In genomic region chr3:51993657-51994056, GRCh38 we compare ENCODE assay signal across 6 cellular contexts. TPM values are rescaled to one million over a fixed set of nuclear protein-coding genes. Genes with fewer than 3 reads are reported as not detected.
A peak's percentile ranks its signal among the peaks of the same experiment; 100 is the strongest.
DNase-seq lines count a peak whose midpoint lies in the region; ATAC-seq, FAIRE-seq and TF ChIP-seq lines count a peak whose summit lies in the region.
"Not testable (repeated sequence)": the region's sequence is repeated elsewhere in the genome, so short reads cannot be mapped to it uniquely, and the experiment has no call there.

No MANE protein-coding gene starts in this region.

- peak overlapping the region; percentile 100 for H3K4me3 Mint-ChIP-seq in activated CD8-positive, alpha-beta T cell treated with anti-CD3 and anti-CD28 coated beads, Interleukin-2, amount 10 ng/mL, durations not matched to agents 7 days and 5 days
- peak overlapping the region; percentile 100 for H3K4me3 Mint-ChIP-seq in astrocyte (ENCODE audit: unreplicated experiment)
- peak overlapping the region in 5 of 10 donors; percentile 38 to 99 (median 51) for H3K4me3 Mint-ChIP-seq in naive thymus-derived CD4-positive, alpha-beta T cell

- peak overlapping the region; percentile 99; the same call in 1 of the 2 replicates for H3K4me3 ChIP-seq in GM06990 (replicated peaks; ENCODE audit: low read depth, low read length)
- not testable (repeated sequence) for H3K4me3 ChIP-seq in Panc1 (ENCODE audit: low read depth in 2 of 2, low read length in 2 of 2); naive thymus-derived CD4-positive, alpha-beta T cell (ENCODE audit: low read length); subcutaneous abdominal adipose tissue (ENCODE audit: low read depth in 1 of 5, low read length in 5 of 5)
- H3K4me3 ChIP-seq in astrocyte (ENCODE audit: insufficient read depth, low read depth, low read length), result peak overlapping the region; percentile 93

- CTCF ChIA-PET in Panc1 (lab: Charles Lee), result not testable (repeated sequence)
- CTCF ChIA-PET in activated CD8-positive, alpha-beta T cell treated with anti-CD3 and anti-CD28 coated beads, Interleukin-2, amount 10 ng/mL, durations not matched to agents 7 days and 5 days (lab: Charles Lee), result interaction anchor here (1.0 to 5.2 kb wide), 3 partner anchors 9 to 20 kb away, joined by 6 to 36 read pairs (median 7); partner anchors contain the start of genes ABHD14B and ACY1
- CTCF ChIA-PET in naive thymus-derived CD4-positive, alpha-beta T cell (lab: Charles Lee), result interaction anchor here (1.2 kb wide), 1 partner anchor 52 kb away, joined by 4 read pairs; the partner anchor contains the start of gene RRP9

- peak overlapping the region; percentile 50 for H3K4me2 ChIP-seq in astrocyte (ENCODE audit: low read length)

- not testable (repeated sequence) for DNase-seq in GM06990 (ENCODE audit: extremely low read depth, insufficient read length); Panc1 (ENCODE audit: low read depth, low spot score); activated CD8-positive, alpha-beta T cell treated with anti-CD3 and anti-CD28 coated beads, Interleukin-2, amount 10 ng/mL, durations not matched to agents 7 days and 5 days; astrocyte (ENCODE audit: low read depth); naive thymus-derived CD4-positive, alpha-beta T cell

- peaks cover 25% of the 10 kb centered on the region for H4K20me1 ChIP-seq in astrocyte (ENCODE audit: insufficient read depth, low read length)

- H3K4me1 ChIP-seq in Panc1 (ENCODE audit: control insufficient read depth, insufficient read depth, low read length) (peaks cover 18% of the 10 kb centered on the region), astrocyte (ENCODE audit: insufficient read depth, low read length) (peaks cover 33% of the 10 kb centered on the region), subcutaneous abdominal adipose tissue (ENCODE audit: control insufficient read depth in 5 of 5, insufficient read depth in 5 of 5, low read length in 5 of 5) (peaks cover 7 to 44% (median 34%) of the 10 kb centered on the region in 5 donors)
- H3K4me1 ChIP-seq in naive thymus-derived CD4-positive, alpha-beta T cell (ENCODE audit: control insufficient read depth in 2 of 2, insufficient read depth in 2 of 2, low read length in 2 of 2), result peaks cover 13 to 15% of the 10 kb centered on the region in 2 donors

- intact Hi-C loops in Panc1 (cut with micrococcal nuclease; ENCODE audit: unreplicated experiment), result not testable (repeated sequence)
- intact Hi-C loops in naive thymus-derived CD4-positive, alpha-beta T cell (cut with micrococcal nuclease), result loop anchor here (2.0 to 10.0 kb wide), 3 partner anchors 19 to 1351 kb away; partner anchors contain the start of genes ABHD14A (in 1 of the 2), ABHD14B (in 1 of the 2), DCP1A (in 1 of the 2) and NT5DC2 (in 1 of the 2)

- peaks cover 40% of the 10 kb centered on the region for H3K79me2 ChIP-seq in astrocyte (ENCODE audit: insufficient read depth, low read length)

- H3K27me3 Mint-ChIP-seq in activated CD8-positive, alpha-beta T cell treated with anti-CD3 and anti-CD28 coated beads, Interleukin-2, amount 10 ng/mL, durations not matched to agents 7 days and 5 days (ENCODE audit: low read depth); astrocyte (ENCODE audit: low read depth, unreplicated experiment); naive thymus-derived CD4-positive, alpha-beta T cell: not testable (repeated sequence)

- H3K9ac ChIP-seq in astrocyte (ENCODE audit: low read length) (peak overlapping the region; percentile 96), subcutaneous abdominal adipose tissue (ENCODE audit: low read length in 5 of 5) (peak overlapping the region in 3 of 5 donors; percentile 94 to 100 (median 98))

- not testable (repeated sequence) for H3K27me3 ChIP-seq in GM06990 (replicated peaks; ENCODE audit: control insufficient read depth, insufficient read depth, low read length); Panc1 (ENCODE audit: control insufficient read depth, insufficient read depth, low read length); astrocyte (ENCODE audit: insufficient read depth, low read length); naive thymus-derived CD4-positive, alpha-beta T cell (ENCODE audit: control insufficient read depth in 2 of 2, insufficient read depth in 2 of 2, low read length in 2 of 2); subcutaneous abdominal adipose tissue (ENCODE audit: control insufficient read depth in 5 of 5, insufficient read depth in 4 of 5, low read length in 5 of 5)

- BruUV-seq in Panc1 (replicated peaks; lab: Mats Ljungman, UMichigan), result TSS peak; percentile 95

- TF ChIP-seq CTCF in GM06990 (IDR thresholded peaks at IDR 0.05; ENCODE audit: insufficient read depth, low read length, poor library complexity, severe bottlenecking); Panc1 (IDR thresholded peaks at IDR 0.05); astrocyte (IDR thresholded peaks at IDR 0.05; ENCODE audit: insufficient read depth, low read depth, low read length): not testable (repeated sequence)

- not testable (repeated sequence) for H3K9me3 ChIP-seq in Panc1 (ENCODE audit: control insufficient read depth, insufficient read depth, low read depth, low read length); astrocyte (ENCODE audit: insufficient read depth, low read depth, low read length); naive thymus-derived CD4-positive, alpha-beta T cell (ENCODE audit: control insufficient read depth in 2 of 3, low read length in 3 of 3); subcutaneous abdominal adipose tissue (ENCODE audit: control insufficient read depth in 5 of 5, low read length in 5 of 5)

- not testable (repeated sequence) for FAIRE-seq in astrocyte (lab: Jason Lieb, UNC)

- H3K27ac Mint-ChIP-seq in activated CD8-positive, alpha-beta T cell treated with anti-CD3 and anti-CD28 coated beads, Interleukin-2, amount 10 ng/mL, durations not matched to agents 7 days and 5 days, result peak overlapping the region; percentile 100
- H3K27ac Mint-ChIP-seq in astrocyte (ENCODE audit: unreplicated experiment), result not testable (repeated sequence)
- H3K27ac Mint-ChIP-seq in naive thymus-derived CD4-positive, alpha-beta T cell, result peak overlapping the region in 6 of 9 donors; percentile 29 to 100 (median 83)

- POLR2A ChIA-PET in Panc1 (lab: Charles Lee), result not testable (repeated sequence)
- POLR2A ChIA-PET in activated CD8-positive, alpha-beta T cell treated with anti-CD3 and anti-CD28 coated beads, Interleukin-2, amount 10 ng/mL, durations not matched to agents 7 days and 5 days (lab: Charles Lee), result interaction anchor here (5.6 kb wide), 1 partner anchor 10 kb away, joined by 65 read pairs; the partner anchor contains the start of gene ACY1
- POLR2A ChIA-PET in naive thymus-derived CD4-positive, alpha-beta T cell (lab: Charles Lee), result interaction anchor here (0.6 to 3.0 kb wide), 2 partner anchors 10 to 28 kb away, joined by 3 to 14 read pairs; partner anchors contain the start of gene ACY1

- H3K27ac ChIP-seq in Panc1 (ENCODE audit: low read length); astrocyte (ENCODE audit: low read depth, low read length); subcutaneous abdominal adipose tissue (ENCODE audit: low read depth, low read length): not testable (repeated sequence)
- H3K27ac ChIP-seq in naive thymus-derived CD4-positive, alpha-beta T cell (ENCODE audit: low read depth, low read length), result peak overlapping the region; percentile 95

- not testable (repeated sequence) for ATAC-seq in Panc1; activated CD8-positive, alpha-beta T cell treated with anti-CD3 and anti-CD28 coated beads, Interleukin-2, amount 10 ng/mL, durations not matched to agents 7 days and 5 days; naive thymus-derived CD4-positive, alpha-beta T cell

- peaks cover 47% of the 10 kb centered on the region for H3K4me1 Mint-ChIP-seq in activated CD8-positive, alpha-beta T cell treated with anti-CD3 and anti-CD28 coated beads, Interleukin-2, amount 10 ng/mL, durations not matched to agents 7 days and 5 days (ENCODE audit: low read depth)
- peaks cover 17% of the 10 kb centered on the region for H3K4me1 Mint-ChIP-seq in astrocyte (ENCODE audit: low read depth, unreplicated experiment)
- H3K4me1 Mint-ChIP-seq in naive thymus-derived CD4-positive, alpha-beta T cell, result peaks cover 21 to 44% (median 31%) of the 10 kb centered on the region in 7 donors

- in situ Hi-C loops in Panc1 (cut with HindIII; ENCODE audit: low pct_unique_long_range_greater_than_20kb, low sequenced_read_pairs), result not testable (repeated sequence)

- peaks cover 20% of the 10 kb centered on the region for H3K36me3 ChIP-seq in GM06990 (ENCODE audit: control insufficient read depth, insufficient read depth, low read length)
- peaks cover 13% of the 10 kb centered on the region for H3K36me3 ChIP-seq in Panc1 (ENCODE audit: control insufficient read depth, insufficient read depth, low read length)
- H3K36me3 ChIP-seq in astrocyte (ENCODE audit: insufficient read depth, low read length), result peaks cover 21% of the 10 kb centered on the region
- peaks cover 5 to 34% (median 11%) of the 10 kb centered on the region in 3 experiments for H3K36me3 ChIP-seq in naive thymus-derived CD4-positive, alpha-beta T cell (ENCODE audit: control insufficient read depth in 2 of 3, insufficient read depth in 3 of 3, low read length in 3 of 3)
- peaks cover 0 to 35% (median 23%) of the 10 kb centered on the region in 5 donors for H3K36me3 ChIP-seq in subcutaneous abdominal adipose tissue (ENCODE audit: control insufficient read depth in 5 of 5, insufficient read depth in 5 of 5, low read length in 5 of 5)

- not testable (repeated sequence) for H2AFZ ChIP-seq in astrocyte (ENCODE audit: low read depth, low read length)

- H3K9me3 Mint-ChIP-seq in activated CD8-positive, alpha-beta T cell treated with anti-CD3 and anti-CD28 coated beads, Interleukin-2, amount 10 ng/mL, durations not matched to agents 7 days and 5 days (ENCODE audit: insufficient read depth); astrocyte (ENCODE audit: unreplicated experiment); naive thymus-derived CD4-positive, alpha-beta T cell: not testable (repeated sequence)

- H3K36me3 Mint-ChIP-seq in activated CD8-positive, alpha-beta T cell treated with anti-CD3 and anti-CD28 coated beads, Interleukin-2, amount 10 ng/mL, durations not matched to agents 7 days and 5 days (ENCODE audit: low read depth), result peaks cover 44% of the 10 kb centered on the region
- peaks cover 20% of the 10 kb centered on the region for H3K36me3 Mint-ChIP-seq in astrocyte (ENCODE audit: low read depth, unreplicated experiment)
- H3K36me3 Mint-ChIP-seq in naive thymus-derived CD4-positive, alpha-beta T cell, result peaks cover 3 to 23% (median 9%) of the 10 kb centered on the region in 5 donors

RNA-seq across cellular contexts. Expression of gene RPL29, which starts 2.0 kb away (rescaled TPM):
- total RNA-seq in Panc1 (2021; ENCODE audit: unreplicated experiment), result 696 TPM
- 1,184 TPM for polyA plus RNA-seq in Panc1 (2012; ENCODE audit: insufficient read length)
- 1,000 to 10,000 TPM; 1,199 to 1,266 TPM for total RNA-seq in activated CD8-positive, alpha-beta T cell treated with anti-CD3 and anti-CD28 coated beads, Interleukin-2, amount 10 ng/mL, durations not matched to agents 7 days and 5 days
- total RNA-seq in astrocyte, result 768 and 872 TPM in 2 replicates
- total RNA-seq in naive thymus-derived CD4-positive, alpha-beta T cell, result 1,000 to 10,000 TPM; 1,152 to 1,744 (median 1,537) TPM
- 1,000 to 10,000 TPM; 1,720 to 2,133 TPM for polyA plus RNA-seq in naive thymus-derived CD4-positive, alpha-beta T cell

RNA-seq across cellular contexts. Expression of gene ACY1, which starts 10.3 kb away (rescaled TPM):
- total RNA-seq in Panc1 (2021; ENCODE audit: unreplicated experiment) (50.3 TPM), astrocyte (16.4 and 21.1 TPM in 2 replicates)
- polyA plus RNA-seq in Panc1 (2012; ENCODE audit: insufficient read length), result 110 TPM
- total RNA-seq in activated CD8-positive, alpha-beta T cell treated with anti-CD3 and anti-CD28 coated beads, Interleukin-2, amount 10 ng/mL, durations not matched to agents 7 days and 5 days, result 10 to 100 TPM; 17.4 to 21.2 TPM
- total RNA-seq in naive thymus-derived CD4-positive, alpha-beta T cell, result 10 to 100 TPM in 4 of 5 experiments, 1 to 10 TPM in 1; 7.8 to 28.3 (median 12.0) TPM
- polyA plus RNA-seq in naive thymus-derived CD4-positive, alpha-beta T cell, result 10 to 100 TPM; 12.4 to 13.3 TPM

RNA-seq across cellular contexts. Expression of gene ABHD14A, which starts 18.8 kb away (rescaled TPM):
- total RNA-seq in Panc1 (2021; ENCODE audit: unreplicated experiment) (11.3 TPM), astrocyte (10.9 and 11.8 TPM in 2 replicates)
- polyA plus RNA-seq in Panc1 (2012; ENCODE audit: insufficient read length), result 14.3 TPM
- total RNA-seq in activated CD8-positive, alpha-beta T cell treated with anti-CD3 and anti-CD28 coated beads, Interleukin-2, amount 10 ng/mL, durations not matched to agents 7 days and 5 days, result 10 to 100 TPM; 10.5 to 11.7 TPM
- total RNA-seq in naive thymus-derived CD4-positive, alpha-beta T cell, result 10 to 100 TPM in 4 of 5 experiments, 1 to 10 TPM in 1; 9.9 to 23.7 (median 14.7) TPM
- 10 to 100 TPM; 76.3 to 96.9 TPM for polyA plus RNA-seq in naive thymus-derived CD4-positive, alpha-beta T cell

RNA-seq across cellular contexts. Expression of gene ABHD14B, which starts 19.8 kb away (rescaled TPM):
- 40.7 TPM for total RNA-seq in Panc1 (2021; ENCODE audit: unreplicated experiment)
- polyA plus RNA-seq in Panc1 (2012; ENCODE audit: insufficient read length), result 49.9 TPM
- 10 to 100 TPM; 31.4 to 38.0 TPM for total RNA-seq in activated CD8-positive, alpha-beta T cell treated with anti-CD3 and anti-CD28 coated beads, Interleukin-2, amount 10 ng/mL, durations not matched to agents 7 days and 5 days
- 10.3 and 12.3 TPM in 2 replicates for total RNA-seq in astrocyte
- 10 to 100 TPM; 25.0 to 80.8 (median 54.5) TPM for total RNA-seq in naive thymus-derived CD4-positive, alpha-beta T cell
- 10 to 100 TPM; 88.1 to 91.5 TPM for polyA plus RNA-seq in naive thymus-derived CD4-positive, alpha-beta T cell

RNA-seq across cellular contexts. Expression of gene PCBP4, which starts 26.4 kb away (rescaled TPM):
- total RNA-seq in Panc1 (2021; ENCODE audit: unreplicated experiment) (58.0 TPM), astrocyte (95.4 and 102 TPM in 2 replicates)
- polyA plus RNA-seq in Panc1 (2012; ENCODE audit: insufficient read length), result 108 TPM
- 10 to 100 TPM; 12.7 to 16.1 TPM for total RNA-seq in activated CD8-positive, alpha-beta T cell treated with anti-CD3 and anti-CD28 coated beads, Interleukin-2, amount 10 ng/mL, durations not matched to agents 7 days and 5 days
- 10 to 100 TPM; 12.1 to 21.1 (median 15.0) TPM for total RNA-seq in naive thymus-derived CD4-positive, alpha-beta T cell
- 10 to 100 TPM in 1 of 2 donors, 1 to 10 TPM in 1; 8.0 to 10.8 TPM for polyA plus RNA-seq in naive thymus-derived CD4-positive, alpha-beta T cell
